ENCODE assay signal across 1 cellular context in the genomic region with DNA sequence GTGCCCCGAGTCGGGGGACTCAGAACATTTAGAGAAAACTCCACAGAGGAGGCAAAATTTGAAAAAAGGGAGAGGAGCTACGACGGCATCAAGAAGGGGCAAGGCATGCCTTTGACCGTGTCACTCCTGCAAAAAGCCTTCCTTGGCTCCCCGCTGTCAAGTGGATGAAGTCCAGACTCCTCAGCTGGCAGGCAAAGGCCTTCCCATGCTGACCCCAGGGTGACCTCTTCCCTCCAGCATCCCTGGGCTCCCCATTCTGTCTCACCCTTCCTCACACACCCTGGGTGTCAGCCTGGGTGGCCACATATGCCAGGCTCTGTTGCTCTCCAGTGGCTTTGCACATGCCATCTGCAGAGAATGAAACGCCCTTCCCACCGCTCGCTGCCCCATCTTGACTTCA.
TF ChIP-seq lines count a peak whose summit lies in the region.

No MANE protein-coding gene starts in this region.

TF ChIP-seq in IMR-90, 13 proteins besides CTCF, POLR2A, EP300 and RAD21:
- TF ChIP-seq RCOR1 (IDR thresholded peaks at IDR 0.05; ENCODE audit: insufficient replicate concordance, low read length) (no peak), CHD1 (IDR thresholded peaks at IDR 0.05; ENCODE audit: low read depth, low read length) (no peak), RFX5 (IDR thresholded peaks at IDR 0.05; ENCODE audit: low read depth, low read length) (no peak), MAFK (IDR thresholded peaks at IDR 0.05; ENCODE audit: low read depth, low read length) (no peak), MAZ (IDR thresholded peaks at IDR 0.05; ENCODE audit: borderline replicate concordance, low read depth, low read length) (no peak), SMC3 (IDR thresholded peaks at IDR 0.05; ENCODE audit: low read depth, low read length) (no peak), FOS (IDR thresholded peaks at IDR 0.05; ENCODE audit: low read depth, low read length) (no peak), CEBPB (IDR thresholded peaks at IDR 0.05; ENCODE audit: low read depth, low read length) (no peak), BHLHE40 (IDR thresholded peaks at IDR 0.05; ENCODE audit: low read depth, low read length) (no peak), MXI1 (IDR thresholded peaks at IDR 0.05; ENCODE audit: borderline replicate concordance, low read depth, low read length) (no peak), NFE2L2 (IDR thresholded peaks at IDR 0.05; ENCODE audit: low read depth, low read length) (no peak)
- TF ChIP-seq, protein P1, sequence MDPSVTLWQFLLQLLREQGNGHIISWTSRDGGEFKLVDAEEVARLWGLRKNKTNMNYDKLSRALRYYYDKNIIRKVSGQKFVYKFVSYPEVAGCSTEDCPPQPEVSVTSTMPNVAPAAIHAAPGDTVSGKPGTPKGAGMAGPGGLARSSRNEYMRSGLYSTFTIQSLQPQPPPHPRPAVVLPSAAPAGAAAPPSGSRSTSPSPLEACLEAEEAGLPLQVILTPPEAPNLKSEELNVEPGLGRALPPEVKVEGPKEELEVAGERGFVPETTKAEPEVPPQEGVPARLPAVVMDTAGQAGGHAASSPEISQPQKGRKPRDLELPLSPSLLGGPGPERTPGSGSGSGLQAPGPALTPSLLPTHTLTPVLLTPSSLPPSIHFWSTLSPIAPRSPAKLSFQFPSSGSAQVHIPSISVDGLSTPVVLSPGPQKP (IDR thresholded peaks at IDR 0.05; ENCODE audit: borderline replicate concordance, low read depth, low read length), result no peak
- TF ChIP-seq, protein P2, sequence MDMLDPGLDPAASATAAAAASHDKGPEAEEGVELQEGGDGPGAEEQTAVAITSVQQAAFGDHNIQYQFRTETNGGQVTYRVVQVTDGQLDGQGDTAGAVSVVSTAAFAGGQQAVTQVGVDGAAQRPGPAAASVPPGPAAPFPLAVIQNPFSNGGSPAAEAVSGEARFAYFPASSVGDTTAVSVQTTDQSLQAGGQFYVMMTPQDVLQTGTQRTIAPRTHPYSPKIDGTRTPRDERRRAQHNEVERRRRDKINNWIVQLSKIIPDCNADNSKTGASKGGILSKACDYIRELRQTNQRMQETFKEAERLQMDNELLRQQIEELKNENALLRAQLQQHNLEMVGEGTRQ (IDR thresholded peaks at IDR 0.05; ENCODE audit: low read depth, low read length), result no peak
TF ChIP-seq in IMR-90: peak in this region for 0.
